Comparison of ENCODE assay signal across 15 cellular contexts in the genomic region with DNA sequence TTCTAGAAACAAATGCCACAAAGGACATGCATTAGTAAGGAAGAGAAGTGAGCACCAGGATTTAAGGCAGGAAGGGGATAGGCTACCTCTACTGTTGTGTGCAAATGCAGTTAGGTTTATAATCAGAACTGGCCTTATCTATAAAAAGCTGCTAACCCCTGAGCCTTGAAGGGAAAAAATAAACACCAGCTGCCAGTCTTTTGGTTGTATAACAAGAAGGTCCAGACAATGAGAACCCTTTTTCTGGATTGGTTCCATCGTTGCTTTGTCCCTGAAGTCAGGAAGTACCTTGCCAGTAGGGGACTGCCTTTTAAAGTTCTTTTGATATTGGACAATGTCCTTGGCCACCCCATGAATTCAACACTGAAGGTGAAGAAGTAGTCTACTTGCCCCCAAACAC.
DNase-seq lines count a peak whose midpoint lies in the region; FAIRE-seq and TF ChIP-seq lines count a peak whose summit lies in the region.
"Had no signal": no experiment of that assay in that cellular context is flagged by ENCODE, and none has a peak within 500 bp of the region (broad histone marks: within the 10 kb centered on the region; RNA-seq: fewer than 3 reads in every experiment).

No MANE protein-coding gene starts in this region.

- H3K9ac ChIP-seq in BLaER1 treated with 17β-estradiol and CSF1 and Interleukin-3, amounts not matched to agents 10 nM and 100 nM, result peak overlapping the region in 3 of 11 experiments; percentile 30 to 63 (median 48); a peak in 4 of 22 replicates
- no peak overlapping the region for H3K9ac ChIP-seq in OCI-LY1 (ENCODE audit: low read length)
- H3K9ac ChIP-seq in endothelial cell of umbilical vein (replicated peaks; ENCODE audit: extremely low read depth, insufficient read depth, low read length), result no peak overlapping the region
- no peak overlapping the region for H3K9ac ChIP-seq in endodermal cell (ENCODE audit: extremely low read depth, low read length, poor library complexity, severe bottlenecking)

- TF ChIP-seq CTCF in OCI-LY1 (IDR thresholded peaks at IDR 0.05; ENCODE audit: low read length) (no peak), endothelial cell of umbilical vein (IDR thresholded peaks at IDR 0.05; ENCODE audit: extremely low read depth in 1 of 2, insufficient read depth in 1 of 2, low read depth in 1 of 2, low read length in 2 of 2) (no peak), RWPE1 (conservative IDR thresholded peaks at IDR 0.05; ENCODE audit: low read depth) (no peak), endodermal cell (conservative IDR thresholded peaks at IDR 0.05) (no peak)

- peak; percentile 11 for DNase-seq in endothelial cell of umbilical vein (ENCODE audit: low read depth, low spot score)
- peak; percentile 7 for DNase-seq in pons (ENCODE audit: low spot score)
- no peak for DNase-seq in RWPE1 (ENCODE audit: low spot score)
- no peak for DNase-seq in endodermal cell
- DNase-seq in hypothalamus (lab: John Stamatoyannopoulos, UW), result no peak
- DNase-seq: Calu3, DMS153, GF-D8 had no signal

- no peaks in the 10 kb centered on the region for H3K27me3 Mint-ChIP-seq in endodermal cell (ENCODE audit: insufficient read depth)

- H3K9me3 Mint-ChIP-seq in endodermal cell, result no peaks in the 10 kb centered on the region

- no peaks in the 10 kb centered on the region for H3K9me2 ChIP-seq in OCI-LY1 (ENCODE audit: low read depth, low read length)

- no TSS peak for BruUV-seq in endothelial cell of umbilical vein (replicated peaks; lab: Mats Ljungman, UMichigan)

- H2AFZ ChIP-seq in OCI-LY1 (ENCODE audit: low read length) (peak overlapping the region; percentile 92; the same call in 1 of the 2 replicates), endothelial cell of umbilical vein (ENCODE audit: low read depth, low read length) (no peak overlapping the region)

- POLR2A ChIA-PET in endothelial cell of umbilical vein (lab: Charles Lee) (no interaction called here), RWPE1 (lab: Yijun Ruan, JAX; ENCODE audit: low non-redundant PET) (no interaction called here)

- peaks cover 0 to 39% (median 22%) of the 10 kb centered on the region in 11 experiments; a peak in 18 of 22 replicates for H3K9me3 ChIP-seq in BLaER1 treated with 17β-estradiol and CSF1 and Interleukin-3, amounts not matched to agents 10 nM and 100 nM (replicated peaks in 1 of 11)
- H3K9me3 ChIP-seq in OCI-LY1 (ENCODE audit: low read length) (0 out of 2 replicates have a peak, but pooled peaks cover 3% of the 10 kb centered on the region), endothelial cell of umbilical vein (replicated peaks; ENCODE audit: control insufficient read depth, insufficient read depth, low read length) (no peaks in the 10 kb centered on the region), endodermal cell (ENCODE audit: control insufficient read depth, low read length) (no peaks in the 10 kb centered on the region)
- H3K9me3 ChIP-seq: HAP-1 had no signal

- H3K27ac Mint-ChIP-seq in endodermal cell, result no peak overlapping the region
- H3K27ac Mint-ChIP-seq: CD4-positive, CD25-positive, alpha-beta regulatory T cell had no signal

- dilution Hi-C loops in endothelial cell of umbilical vein (cut with MboI; ENCODE audit: extremely low pct_ligation_motif_present, low sequenced_read_pairs), result no loop called here

- no peaks in the 10 kb centered on the region for H3K9me1 ChIP-seq in endothelial cell of umbilical vein (replicated peaks; ENCODE audit: control insufficient read depth, extremely low read depth, insufficient read depth, low read length)

- H3K4me3 ChIP-seq in BLaER1 treated with 17β-estradiol and CSF1 and Interleukin-3, amounts not matched to agents 10 nM and 100 nM, result no peak overlapping the region
- H3K4me3 ChIP-seq in OCI-LY1 (ENCODE audit: low read depth, low read length, poor library complexity, severe bottlenecking) (no peak overlapping the region), endothelial cell of umbilical vein (replicated peaks in 1 of 3; ENCODE audit: insufficient read depth in 1 of 3, low read depth in 1 of 3, low read length in 3 of 3) (no peak overlapping the region), endodermal cell (ENCODE audit: low read length) (no peak overlapping the region)
- H3K4me3 ChIP-seq: HAP-1 had no signal

- H3K36me3 ChIP-seq in BLaER1 treated with 17β-estradiol and CSF1 and Interleukin-3, amounts not matched to agents 10 nM and 100 nM, result no peaks in the 10 kb centered on the region
- H3K36me3 ChIP-seq in OCI-LY1 (ENCODE audit: insufficient read depth, low read length) (no peaks in the 10 kb centered on the region), endothelial cell of umbilical vein (ENCODE audit: control insufficient read depth in 2 of 2, extremely low read depth in 1 of 2, insufficient read depth in 2 of 2, low read length in 2 of 2) (no peaks in the 10 kb centered on the region), endodermal cell (ENCODE audit: control insufficient read depth, insufficient read depth, low read length) (no peaks in the 10 kb centered on the region)
- H3K36me3 ChIP-seq: HAP-1 had no signal

- peak overlapping the region in 7 of 11 experiments; percentile 24 to 61 (median 40); a peak in 13 of 22 replicates for H3K4me2 ChIP-seq in BLaER1 treated with 17β-estradiol and CSF1 and Interleukin-3, amounts not matched to agents 10 nM and 100 nM
- no peak overlapping the region; the same call in 1 of the 2 replicates for H3K4me2 ChIP-seq in OCI-LY1 (ENCODE audit: low read length)
- H3K4me2 ChIP-seq in endothelial cell of umbilical vein (ENCODE audit: insufficient read depth, low read length), result no peak overlapping the region

- H4K20me1 ChIP-seq in BLaER1 treated with 17β-estradiol and CSF1 and Interleukin-3, amounts not matched to agents 10 nM and 100 nM, result no peaks in the 10 kb centered on the region
- H4K20me1 ChIP-seq in OCI-LY1 (ENCODE audit: insufficient read depth, low read length), result no peaks in the 10 kb centered on the region
- H4K20me1 ChIP-seq in endothelial cell of umbilical vein (replicated peaks; ENCODE audit: control insufficient read depth, extremely low read depth, insufficient read depth, low read length), result no peaks in the 10 kb centered on the region

- 93 to 100% methylated on average over 1 of the region's 1 CpG for whole genome bisulfite sequencing in endodermal cell (ENCODE audit: insufficient coverage in 1 of 2, insufficient read length in 1 of 2), 2 experiments

- CTCF ChIA-PET in endothelial cell of umbilical vein (lab: Charles Lee), result no interaction called here
- CTCF ChIA-PET in RWPE1 (lab: Yijun Ruan, JAX), result no interaction called here

- no peak overlapping the region for H3K4me3 Mint-ChIP-seq in endodermal cell
- H3K4me3 Mint-ChIP-seq: CD4-positive, CD25-positive, alpha-beta regulatory T cell had no signal

- H3F3A ChIP-seq in OCI-LY1 (ENCODE audit: insufficient read depth, low read length), result no peaks in the 10 kb centered on the region

- no peak for FAIRE-seq in endothelial cell of umbilical vein (lab: Jason Lieb, UNC)
- FAIRE-seq: H1, HepG2, HTR-8/SVneo had no signal

- no peaks in the 10 kb centered on the region for H3K79me2 ChIP-seq in OCI-LY1 (ENCODE audit: insufficient read depth, low read length)
- no peaks in the 10 kb centered on the region for H3K79me2 ChIP-seq in endothelial cell of umbilical vein (ENCODE audit: control insufficient read depth, insufficient read depth, low read length)

- no peaks in the 10 kb centered on the region for H3K36me3 Mint-ChIP-seq in endodermal cell (ENCODE audit: low read depth)
- H3K36me3 Mint-ChIP-seq: CD4-positive, CD25-positive, alpha-beta regulatory T cell had no signal

- H3K4me1 ChIP-seq in BLaER1 treated with 17β-estradiol and CSF1 and Interleukin-3, amounts not matched to agents 10 nM and 100 nM, result peaks cover 0 to 38% (median 28%) of the 10 kb centered on the region in 10 experiments; a peak in 17 of 20 replicates
- H3K4me1 ChIP-seq in OCI-LY1 (ENCODE audit: insufficient read depth, low read length, severe bottlenecking), result peaks cover 58% of the 10 kb centered on the region
- no peaks in the 10 kb centered on the region for H3K4me1 ChIP-seq in endothelial cell of umbilical vein (ENCODE audit: control insufficient read depth, extremely low read depth, insufficient read depth, low read length)
- H3K4me1 ChIP-seq in endodermal cell (ENCODE audit: control insufficient read depth, insufficient read depth, low read length), result no peaks in the 10 kb centered on the region
- H3K4me1 ChIP-seq: HAP-1 had no signal

- H3K27me3 ChIP-seq in BLaER1 treated with 17β-estradiol and CSF1 and Interleukin-3, amounts not matched to agents 10 nM and 100 nM, result no peaks in the 10 kb centered on the region
- H3K27me3 ChIP-seq in OCI-LY1 (ENCODE audit: insufficient read depth, low read length), result no peaks in the 10 kb centered on the region
- H3K27me3 ChIP-seq in endothelial cell of umbilical vein (ENCODE audit: control insufficient read depth in 2 of 2, insufficient read depth in 2 of 2, low read length in 2 of 2), result peaks cover 10 to 24% of the 10 kb centered on the region in 2 experiments
- H3K27me3 ChIP-seq in endodermal cell (ENCODE audit: control insufficient read depth, insufficient read depth, low read length, poor library complexity, severe bottlenecking), result no peaks in the 10 kb centered on the region

- no peak for TF ChIP-seq POLR2A in endothelial cell of umbilical vein (IDR thresholded peaks at IDR 0.05; ENCODE audit: low read depth, low read length)

- intact Hi-C loops in endothelial cell of umbilical vein (cut with micrococcal nuclease), result no loop called here

- H3K4me1 Mint-ChIP-seq in endodermal cell, result peaks cover 2% of the 10 kb centered on the region

- H3K27ac ChIP-seq in BLaER1 treated with 17β-estradiol and CSF1 and Interleukin-3, amounts not matched to agents 10 nM and 100 nM, result peak overlapping the region in 4 of 11 experiments; percentile 54 to 81 (median 78); a peak in 8 of 22 replicates
- peak overlapping the region; percentile 50 for H3K27ac ChIP-seq in OCI-LY1 (ENCODE audit: low read depth, low read length, poor library complexity, severe bottlenecking)
- H3K27ac ChIP-seq in endothelial cell of umbilical vein (ENCODE audit: insufficient read depth, low read depth, low read length), result no peak overlapping the region
- H3K27ac ChIP-seq in RWPE1, result no peak overlapping the region
- H3K27ac ChIP-seq in endodermal cell (ENCODE audit: low read depth, low read length), result no peak overlapping the region

TF ChIP-seq in endothelial cell of umbilical vein, 7 proteins besides CTCF, POLR2A, EP300 and RAD21 (continues in another document):
- TF ChIP-seq FOS (IDR thresholded peaks at IDR 0.05; ENCODE audit: borderline replicate concordance, insufficient read depth, low read length) (no peak), POLR2AphosphoS5 (IDR thresholded peaks at IDR 0.05; ENCODE audit: insufficient read depth, low read depth, low read length) (no peak), EZH2 (IDR thresholded peaks at IDR 0.05; ENCODE audit: borderline replicate concordance, low read depth, low read length, severe bottlenecking) (no peak), GATA2 (IDR thresholded peaks at IDR 0.05; ENCODE audit: insufficient read depth, insufficient read length, low read depth, low read length) (no peak), MYC (IDR thresholded peaks at IDR 0.05; ENCODE audit: low read depth, low read length) (no peak)
- TF ChIP-seq, protein P1, sequence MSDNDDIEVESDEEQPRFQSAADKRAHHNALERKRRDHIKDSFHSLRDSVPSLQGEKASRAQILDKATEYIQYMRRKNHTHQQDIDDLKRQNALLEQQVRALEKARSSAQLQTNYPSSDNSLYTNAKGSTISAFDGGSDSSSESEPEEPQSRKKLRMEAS (IDR thresholded peaks at IDR 0.05; ENCODE audit: insufficient read depth, insufficient read length), result no peak

Comparison
In these comparisons a context has a peak if more than half of its experiments do, and no peak if none do; other contexts are left out.
1. H3K4me2 ChIP-seq: peak in BLaER1 treated with 17β-estradiol and CSF1 and Interleukin-3, amounts not matched to agents 10 nM and 100 nM (7 of 11); none in OCI-LY1 (single experiment) and endothelial cell of umbilical vein (single experiment).
2. DNase-seq: peak in endothelial cell of umbilical vein (single experiment) and pons (single experiment); none in RWPE1 (single experiment), endodermal cell (single experiment) and hypothalamus (0 of 51).